In genomic region chr1:47924649-47925048, GRCh38 we compare ENCODE assay signal across 1 cellular context.
TF ChIP-seq lines count a peak whose summit lies in the region.

No MANE protein-coding gene starts in this region.

TF ChIP-seq in HepG2, 621 proteins besides CTCF, POLR2A, EP300 and RAD21 (continued from another document):
- TF ChIP-seq ZNF263 (CRISPR knock-in tag; IDR thresholded peaks at IDR 0.05) (peak; percentile 33; the same call in 1 of the 2 replicates), SSRP1 (CRISPR knock-in tag; IDR thresholded peaks at IDR 0.05) (no peak), ZNF251 (CRISPR knock-in tag; IDR thresholded peaks at IDR 0.05) (no peak), ZBTB26 (CRISPR knock-in tag; IDR thresholded peaks at IDR 0.05; ENCODE audit: borderline replicate concordance) (no peak), HNRNPL (IDR thresholded peaks at IDR 0.05; ENCODE audit: low read depth, low read length) (no peak), ZNF782 (CRISPR knock-in tag; IDR thresholded peaks at IDR 0.05; ENCODE audit: borderline replicate concordance) (0 out of 2 replicates have a peak, but pooled peaks have one; percentile 21), TBL1XR1 (IDR thresholded peaks at IDR 0.05; ENCODE audit: borderline replicate concordance, low read length, partially characterized antibody) (no peak), ZNF234 (CRISPR knock-in tag; conservative IDR thresholded peaks at IDR 0.05) (no peak), ZNF414 (CRISPR knock-in tag; IDR thresholded peaks at IDR 0.05) (no peak), JUND (CRISPR knock-in tag; IDR thresholded peaks at IDR 0.05) (no peak)
